14 cellular contexts compared by ENCODE assay signal in genomic region chr15:32028921-32029320, GRCh38. TPM values are rescaled to one million over a fixed set of nuclear protein-coding genes. Genes with fewer than 3 reads are reported as not detected.
DNase-seq lines count a peak whose midpoint lies in the region; ATAC-seq and TF ChIP-seq lines count a peak whose summit lies in the region.
"Had no signal": no experiment of that assay in that cellular context is flagged by ENCODE, and none has a peak within 500 bp of the region (broad histone marks: within the 10 kb centered on the region; RNA-seq: fewer than 3 reads in every experiment).

No MANE protein-coding gene starts in this region.

- no peaks in the 10 kb centered on the region for H4K20me1 ChIP-seq in neural progenitor cell (ENCODE audit: low read depth)

- no peak overlapping the region for H3K27ac ChIP-seq in neural progenitor cell
- H3K27ac ChIP-seq in CD8-positive, alpha-beta memory T cell (ENCODE audit: low read depth, low read length) = no peak overlapping the region
- H3K27ac ChIP-seq: GM23248 had no signal

- peak overlapping the region; percentile 58 for H3K4me3 ChIP-seq in neural progenitor cell
- no peak overlapping the region for H3K4me3 ChIP-seq in CD8-positive, alpha-beta memory T cell (ENCODE audit: low read length)
- H3K4me3 ChIP-seq: GM23248 had no signal

- no peaks in the 10 kb centered on the region for H3K4me1 ChIP-seq in neural progenitor cell
- H3K4me1 ChIP-seq in CD8-positive, alpha-beta memory T cell (ENCODE audit: insufficient read depth, low read length) = no peaks in the 10 kb centered on the region

- peak overlapping the region; percentile 86 for H2AFZ ChIP-seq in neural progenitor cell (replicated peaks)

- POLR2A ChIA-PET in CD8-positive, alpha-beta memory T cell (lab: Charles Lee) = no interaction called here

- H3K36me3 Mint-ChIP-seq in neural progenitor cell = peaks cover 2% of the 10 kb centered on the region
- no peaks in the 10 kb centered on the region for H3K36me3 Mint-ChIP-seq in CD8-positive, alpha-beta memory T cell
- H3K36me3 Mint-ChIP-seq: CD4-positive, CD25-positive, alpha-beta regulatory T cell; IgD-negative memory B cell had no signal

- no peaks in the 10 kb centered on the region for H3K9me3 Mint-ChIP-seq in neural progenitor cell
- H3K9me3 Mint-ChIP-seq in CD8-positive, alpha-beta memory T cell = peaks cover 0 to 5% (median 0%) of the 10 kb centered on the region in 5 donors

- no peak for ATAC-seq in HG03159 (IDR thresholded peaks at IDR 0.05; ENCODE audit: unreplicated experiment)

- peaks cover 16% of the 10 kb centered on the region for H3F3A ChIP-seq in neural progenitor cell (ENCODE audit: low read depth)

- H3K27ac Mint-ChIP-seq in neural progenitor cell = no peak overlapping the region
- no peak overlapping the region for H3K27ac Mint-ChIP-seq in CD8-positive, alpha-beta memory T cell
- H3K27ac Mint-ChIP-seq: CD4-positive, CD25-positive, alpha-beta regulatory T cell; IgD-negative memory B cell had no signal

- no peak for TF ChIP-seq CTCF in neural progenitor cell (IDR thresholded peaks at IDR 0.05)

- no peaks in the 10 kb centered on the region for H3K9me3 ChIP-seq in neural progenitor cell (ENCODE audit: low read depth)
- H3K9me3 ChIP-seq in CD8-positive, alpha-beta memory T cell (ENCODE audit: low read length) = no peaks in the 10 kb centered on the region

- H3K79me2 ChIP-seq in neural progenitor cell (ENCODE audit: low read depth) = no peaks in the 10 kb centered on the region

- H3K4me1 Mint-ChIP-seq in neural progenitor cell = peaks cover 13% of the 10 kb centered on the region
- peaks cover 7 to 8% (median 8%) of the 10 kb centered on the region in 3 donors for H3K4me1 Mint-ChIP-seq in CD8-positive, alpha-beta memory T cell

- H3K9ac ChIP-seq in neural progenitor cell = no peak overlapping the region
- H3K9ac ChIP-seq: GM23248 had no signal

- H3K36me3 ChIP-seq in neural progenitor cell = no peaks in the 10 kb centered on the region
- no peaks in the 10 kb centered on the region for H3K36me3 ChIP-seq in CD8-positive, alpha-beta memory T cell (ENCODE audit: insufficient read depth, low read length)

- H3K4me3 Mint-ChIP-seq in neural progenitor cell = peak overlapping the region; percentile 87
- no peak overlapping the region for H3K4me3 Mint-ChIP-seq in CD8-positive, alpha-beta memory T cell

- peak overlapping the region; percentile 82 for H3K4me2 ChIP-seq in neural progenitor cell

- peaks cover 15% of the 10 kb centered on the region for H3K27me3 ChIP-seq in neural progenitor cell
- H3K27me3 ChIP-seq in CD8-positive, alpha-beta memory T cell (ENCODE audit: insufficient read depth, low read length, poor library complexity, severe bottlenecking) = peaks cover 26% of the 10 kb centered on the region

- DNase-seq in Daoy (ENCODE audit: low read depth) = peak; percentile 17
- DNase-seq in NCI-H1105 (lab: John Stamatoyannopoulos, UW) = peak; percentile 7
- peak; percentile 61 for DNase-seq in ecto neural progenitor cell (ENCODE audit: low spot score)
- peak; percentile 85 for DNase-seq in neural progenitor cell (ENCODE audit: low spot score)
- DNase-seq in CD8-positive, alpha-beta memory T cell = no peak
- DNase-seq in NCI-H146 (lab: John Stamatoyannopoulos, UW) = no peak
- no peak for DNase-seq in COLO829 (ENCODE audit: low spot score)
- DNase-seq: CD4-positive, CD25-positive, alpha-beta regulatory T cell; NCI-H2107; stimulated activated CD4-positive, alpha-beta T cell treated with anti-CD3 and anti-CD28 coated beads, Interleukin-2, amount 100 ng/mL, for 48 hours had no signal

- CTCF ChIA-PET in CD8-positive, alpha-beta memory T cell (lab: Charles Lee) = no interaction called here

- H3K27me3 Mint-ChIP-seq in neural progenitor cell (ENCODE audit: insufficient read depth, low read depth) = peaks cover 7% of the 10 kb centered on the region
- peaks cover 41 to 65% of the 10 kb centered on the region in 2 donors for H3K27me3 Mint-ChIP-seq in CD8-positive, alpha-beta memory T cell

RNA-seq across cellular contexts. Expression of gene CHRNA7, which starts 1.4 kb away (rescaled TPM):
- total RNA-seq in Daoy (2014; rRNA removed; shearing (Covaris generic)) = 2.5 and 4.7 TPM in 2 replicates
- 8.7 and 14.0 TPM in 2 replicates for total RNA-seq in neural progenitor cell (ENCODE audit: low replicate concordance)
- not detected for total RNA-seq in CD8-positive, alpha-beta memory T cell
- polyA plus RNA-seq in CD8-positive, alpha-beta memory T cell = not detected
- total RNA-seq: CD4-positive, CD25-positive, alpha-beta regulatory T cell; GM23248; lung microvascular endothelial cell had no signal
- polyA plus RNA-seq: GM23248, IgD-negative memory B cell had no signal

Comparison
In these comparisons a context has a peak if more than half of its experiments do, and no peak if none do; other contexts are left out.
1. DNase-seq: peak in Daoy (single experiment), NCI-H1105 (single experiment), ecto neural progenitor cell (single experiment) and neural progenitor cell (single experiment); none in CD8-positive, alpha-beta memory T cell (0 of 5), NCI-H146 (single experiment) and COLO829 (single experiment).